Comparison of ENCODE assay signal across 1 cellular context in genomic region chr6:43622541-43622940, GRCh38.
TF ChIP-seq lines count a peak whose summit lies in the region.

No MANE protein-coding gene starts in this region.

TF ChIP-seq in K562, 482 proteins besides CTCF, POLR2A, EP300 and RAD21:
- TF ChIP-seq WHSC1 (IDR thresholded peaks at IDR 0.05; ENCODE audit: low read length) = peak; percentile 88
- TF ChIP-seq U2AF2 (optimal IDR thresholded peaks at IDR 0.05; ENCODE audit: low read depth, low read length) = no peak
- TF ChIP-seq RHOXF2B (CRISPR knock-in tag; conservative IDR thresholded peaks at IDR 0.05) = 0 out of 2 replicates have a peak, but pooled peaks have one; percentile 27
- peak; percentile 85 for TF ChIP-seq POLR2G (IDR thresholded peaks at IDR 0.05; ENCODE audit: low read depth, low read length)
- no peak for TF ChIP-seq ZNF780A (CRISPR knock-in tag; IDR thresholded peaks at IDR 0.05)
- peak; percentile 87 for TF ChIP-seq RBM22 (IDR thresholded peaks at IDR 0.05; ENCODE audit: low read depth, low read length, poor library complexity, severe bottlenecking)
- TF ChIP-seq RBFOX2 (IDR thresholded peaks at IDR 0.05; ENCODE audit: low read depth, low read length) = peak; percentile 75
- TF ChIP-seq ZBTB43 (CRISPR knock-in tag; IDR thresholded peaks at IDR 0.05) = no peak
- TF ChIP-seq POLR2B (IDR thresholded peaks at IDR 0.05; ENCODE audit: low read depth, partially characterized antibody) = peak; percentile 30
